ENCODE assay signal across 1 cellular context in the genomic region with DNA sequence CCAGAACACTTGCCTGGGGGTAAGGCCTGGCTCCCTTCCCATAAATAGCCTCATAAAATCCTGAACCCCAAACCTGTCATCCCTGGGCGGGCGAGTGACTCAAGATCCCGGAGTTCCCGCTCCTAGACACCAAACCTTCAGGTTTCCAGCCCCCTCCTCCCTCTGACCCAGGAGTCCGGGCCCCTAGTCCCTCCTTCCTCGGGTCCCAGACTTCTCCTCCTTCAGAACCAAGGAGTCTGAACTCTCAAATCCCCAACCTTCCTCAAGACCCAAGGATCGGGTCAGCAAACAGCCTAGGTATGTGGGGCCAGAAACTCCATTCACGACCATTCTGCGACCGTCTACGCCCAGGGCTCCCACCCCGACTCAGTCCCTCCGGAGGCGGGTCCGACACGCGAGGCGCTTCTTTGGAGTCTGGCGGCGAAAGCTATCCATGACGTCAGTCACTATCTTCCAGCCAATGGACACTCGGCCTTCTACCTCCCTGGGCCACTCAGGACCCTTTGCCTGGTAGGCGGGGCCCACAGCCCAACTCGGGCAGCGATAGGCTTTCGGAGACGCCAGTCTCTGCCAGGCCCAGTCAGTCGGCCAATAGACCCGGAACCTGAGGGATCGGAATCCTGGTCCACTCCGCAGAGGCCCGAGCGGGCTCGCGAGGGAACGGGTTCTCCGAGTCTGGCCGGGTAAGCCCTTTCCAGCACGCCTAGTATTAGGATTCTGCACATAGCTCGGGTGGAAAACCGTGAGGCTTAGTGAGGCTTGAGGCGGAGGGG.
TF ChIP-seq lines count a peak whose summit lies in the region.

No MANE protein-coding gene starts in this region.

TF ChIP-seq in endothelial cell of umbilical vein, 7 proteins besides CTCF, POLR2A, EP300 and RAD21:
- TF ChIP-seq EZH2 (IDR thresholded peaks at IDR 0.05; ENCODE audit: borderline replicate concordance, low read depth, low read length, severe bottlenecking) (no peak), JUN (IDR thresholded peaks at IDR 0.05; ENCODE audit: borderline replicate concordance, insufficient read depth, insufficient read length, low read depth) (peak; percentile 72), POLR2AphosphoS5 (IDR thresholded peaks at IDR 0.05; ENCODE audit: insufficient read depth, low read depth, low read length) (peak; percentile 88), GATA2 (IDR thresholded peaks at IDR 0.05; ENCODE audit: insufficient read depth, insufficient read length, low read depth, low read length) (no peak)
- TF ChIP-seq, protein P1, sequence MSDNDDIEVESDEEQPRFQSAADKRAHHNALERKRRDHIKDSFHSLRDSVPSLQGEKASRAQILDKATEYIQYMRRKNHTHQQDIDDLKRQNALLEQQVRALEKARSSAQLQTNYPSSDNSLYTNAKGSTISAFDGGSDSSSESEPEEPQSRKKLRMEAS (IDR thresholded peaks at IDR 0.05; ENCODE audit: insufficient read depth, insufficient read length) = no peak
